Comparison of ENCODE assay signal across 18 cellular contexts in genomic region chr2:201977651-201978050, GRCh38.
"Had no signal": no experiment of that assay in that cellular context is flagged by ENCODE, and none has a peak within 500 bp of the region (broad histone marks: within the 10 kb centered on the region; RNA-seq: fewer than 3 reads in every experiment).

No MANE protein-coding gene starts in this region.

- ATAC-seq: left cardiac atrium, lower lobe of right lung had no signal

- FAIRE-seq: astrocyte, colon had no signal

- H3K4me1 Mint-ChIP-seq: activated CD4-positive, alpha-beta memory T cell treated with anti-CD3 and anti-CD28 coated beads, Interleukin-2, amount 10 ng/mL, durations not matched to agents 7 days and 5 days; immature natural killer cell; stimulated activated memory B cell treated with anti-CD40 and anti-IgM and Interleukin-4, amounts not matched to agents 10 μg/mL and 1 μg/mL and 100 μg/mL, for 72 hours had no signal

- H3K36me3 ChIP-seq: cardiac muscle cell, lower lobe of right lung, thyroid gland, vagina had no signal

- H3K9me3 ChIP-seq: lower lobe of right lung, thyroid gland, vagina had no signal

- H3K9ac ChIP-seq: parathyroid adenoma had no signal

- H3K27ac ChIP-seq: cardiac muscle cell, lower lobe of right lung, parathyroid adenoma, thyroid gland, vagina had no signal

- H3K9me3 Mint-ChIP-seq: activated CD4-positive, alpha-beta memory T cell treated with anti-CD3 and anti-CD28 coated beads, Interleukin-2, amount 10 ng/mL, durations not matched to agents 7 days and 5 days; activated T-cell treated with anti-CD3 and anti-CD28 coated beads, Interleukin-2, amount 50 U/mL, for 24 hours; immature natural killer cell; stimulated activated memory B cell treated with anti-CD40 and anti-IgM and Interleukin-4, amounts not matched to agents 10 μg/mL and 1 μg/mL and 100 μg/mL, for 72 hours; T-helper 1 cell treated with Interleukin-12 subunit alpha and Interleukin-12 subunit beta and Interleukin-4 antibody, amounts not matched to agents 30 μg/mL and 1 μg/mL, for 36 hours had no signal

- H3K27ac Mint-ChIP-seq: activated CD4-positive, alpha-beta memory T cell treated with anti-CD3 and anti-CD28 coated beads, Interleukin-2, amount 10 ng/mL, durations not matched to agents 7 days and 5 days; activated T-cell treated with anti-CD3 and anti-CD28 coated beads, Interleukin-2, amount 50 U/mL, for 24 hours; stimulated activated memory B cell treated with anti-CD40 and anti-IgM and Interleukin-4, amounts not matched to agents 10 μg/mL and 1 μg/mL and 100 μg/mL, for 72 hours; T-helper 1 cell treated with Interleukin-12 subunit alpha and Interleukin-12 subunit beta and Interleukin-4 antibody, amounts not matched to agents 30 μg/mL and 1 μg/mL, for 36 hours had no signal

- H3K79me2 ChIP-seq: parathyroid adenoma had no signal

- H3K4me3 ChIP-seq: cardiac muscle cell, lower lobe of right lung, thyroid gland, vagina had no signal

- H3K4me3 Mint-ChIP-seq: activated CD4-positive, alpha-beta memory T cell treated with anti-CD3 and anti-CD28 coated beads, Interleukin-2, amount 10 ng/mL, durations not matched to agents 7 days and 5 days; activated T-cell treated with anti-CD3 and anti-CD28 coated beads, Interleukin-2, amount 50 U/mL, for 24 hours; immature natural killer cell; stimulated activated memory B cell treated with anti-CD40 and anti-IgM and Interleukin-4, amounts not matched to agents 10 μg/mL and 1 μg/mL and 100 μg/mL, for 72 hours; T-helper 1 cell treated with Interleukin-12 subunit alpha and Interleukin-12 subunit beta and Interleukin-4 antibody, amounts not matched to agents 30 μg/mL and 1 μg/mL, for 36 hours had no signal

- H3K36me3 Mint-ChIP-seq: immature natural killer cell; stimulated activated memory B cell treated with anti-CD40 and anti-IgM and Interleukin-4, amounts not matched to agents 10 μg/mL and 1 μg/mL and 100 μg/mL, for 72 hours had no signal

- H3K27me3 ChIP-seq: thyroid gland, vagina had no signal

- DNase-seq: activated CD4-positive, alpha-beta memory T cell treated with anti-CD3 and anti-CD28 coated beads, Interleukin-2, amount 10 ng/mL, durations not matched to agents 7 days and 5 days; activated CD4-positive, alpha-beta T cell treated with anti-CD3 and anti-CD28 coated beads for 4 hours; activated naive CD4-positive, alpha-beta T cell treated with anti-CD3 and anti-CD28 coated beads, Interleukin-2, amount 50 U/mL, for 16 hours; activated T-cell treated with anti-CD3 and anti-CD28 coated beads, Interleukin-2, amount 50 U/mL, for 24 hours; foreskin fibroblast; immature natural killer cell; left cardiac atrium; lower lobe of right lung; midbrain; stimulated activated CD4-positive, alpha-beta T cell treated with anti-CD3 and anti-CD28 coated beads, Interleukin-2, amount 100 ng/mL, for 48 hours; thyroid gland had no signal

- H2AFZ ChIP-seq: parathyroid adenoma had no signal

- H3K4me1 ChIP-seq: lower lobe of right lung, parathyroid adenoma, vagina had no signal
